Comparison of ENCODE assay signal across 1 cellular context in the genomic region with DNA sequence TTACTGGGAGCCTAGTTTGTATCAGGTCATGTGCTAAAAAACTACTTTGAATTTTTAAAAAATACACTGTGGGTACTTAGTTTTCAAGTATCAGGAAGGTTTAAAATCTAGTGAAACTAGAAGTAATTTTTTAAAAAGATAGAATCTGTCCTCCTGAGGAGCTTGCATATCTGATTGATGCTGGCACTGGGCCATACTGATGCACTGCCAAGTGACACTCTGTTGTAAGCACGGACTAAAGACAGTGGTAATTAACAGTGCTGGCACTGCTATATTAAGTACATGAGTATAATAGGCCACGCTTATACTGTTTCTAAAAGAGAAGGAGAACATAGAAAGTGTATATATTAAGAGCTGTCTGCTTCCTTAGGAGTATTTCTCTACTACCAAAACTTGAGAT.
TF ChIP-seq lines count a peak whose summit lies in the region.

No MANE protein-coding gene starts in this region.

TF ChIP-seq in HepG2, 621 proteins besides CTCF, POLR2A, EP300 and RAD21:
- TF ChIP-seq, protein P1, sequence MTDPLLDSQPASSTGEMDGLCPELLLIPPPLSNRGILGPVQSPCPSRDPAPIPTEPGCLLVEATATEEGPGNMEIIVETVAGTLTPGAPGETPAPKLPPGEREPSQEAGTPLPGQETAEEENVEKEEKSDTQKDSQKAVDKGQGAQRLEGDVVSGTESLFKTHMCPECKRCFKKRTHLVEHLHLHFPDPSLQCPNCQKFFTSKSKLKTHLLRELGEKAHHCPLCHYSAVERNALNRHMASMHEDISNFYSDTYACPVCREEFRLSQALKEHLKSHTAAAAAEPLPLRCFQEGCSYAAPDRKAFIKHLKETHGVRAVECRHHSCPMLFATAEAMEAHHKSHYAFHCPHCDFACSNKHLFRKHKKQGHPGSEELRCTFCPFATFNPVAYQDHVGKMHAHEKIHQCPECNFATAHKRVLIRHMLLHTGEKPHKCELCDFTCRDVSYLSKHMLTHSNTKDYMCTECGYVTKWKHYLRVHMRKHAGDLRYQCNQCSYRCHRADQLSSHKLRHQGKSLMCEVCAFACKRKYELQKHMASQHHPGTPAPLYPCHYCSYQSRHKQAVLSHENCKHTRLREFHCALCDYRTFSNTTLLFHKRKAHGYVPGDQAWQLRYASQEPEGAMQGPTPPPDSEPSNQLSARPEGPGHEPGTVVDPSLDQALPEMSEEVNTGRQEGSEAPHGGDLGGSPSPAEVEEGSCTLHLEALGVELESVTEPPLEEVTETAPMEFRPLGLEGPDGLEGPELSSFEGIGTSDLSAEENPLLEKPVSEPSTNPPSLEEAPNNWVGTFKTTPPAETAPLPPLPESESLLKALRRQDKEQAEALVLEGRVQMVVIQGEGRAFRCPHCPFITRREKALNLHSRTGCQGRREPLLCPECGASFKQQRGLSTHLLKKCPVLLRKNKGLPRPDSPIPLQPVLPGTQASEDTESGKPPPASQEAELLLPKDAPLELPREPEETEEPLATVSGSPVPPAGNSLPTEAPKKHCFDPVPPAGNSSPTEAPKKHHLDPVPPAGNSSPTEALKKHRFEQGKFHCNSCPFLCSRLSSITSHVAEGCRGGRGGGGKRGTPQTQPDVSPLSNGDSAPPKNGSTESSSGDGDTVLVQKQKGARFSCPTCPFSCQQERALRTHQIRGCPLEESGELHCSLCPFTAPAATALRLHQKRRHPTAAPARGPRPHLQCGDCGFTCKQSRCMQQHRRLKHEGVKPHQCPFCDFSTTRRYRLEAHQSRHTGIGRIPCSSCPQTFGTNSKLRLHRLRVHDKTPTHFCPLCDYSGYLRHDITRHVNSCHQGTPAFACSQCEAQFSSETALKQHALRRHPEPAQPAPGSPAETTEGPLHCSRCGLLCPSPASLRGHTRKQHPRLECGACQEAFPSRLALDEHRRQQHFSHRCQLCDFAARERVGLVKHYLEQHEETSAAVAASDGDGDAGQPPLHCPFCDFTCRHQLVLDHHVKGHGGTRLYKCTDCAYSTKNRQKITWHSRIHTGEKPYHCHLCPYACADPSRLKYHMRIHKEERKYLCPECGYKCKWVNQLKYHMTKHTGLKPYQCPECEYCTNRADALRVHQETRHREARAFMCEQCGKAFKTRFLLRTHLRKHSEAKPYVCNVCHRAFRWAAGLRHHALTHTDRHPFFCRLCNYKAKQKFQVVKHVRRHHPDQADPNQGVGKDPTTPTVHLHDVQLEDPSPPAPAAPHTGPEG (CRISPR knock-in tag; IDR thresholded peaks at IDR 0.05) = no peak
- no peak for TF ChIP-seq FOXK1 (CRISPR knock-in tag; IDR thresholded peaks at IDR 0.05; ENCODE audit: borderline replicate concordance, low read depth)
- no peak for TF ChIP-seq ZNF713 (CRISPR knock-in tag; IDR thresholded peaks at IDR 0.05)
- TF ChIP-seq, protein P2, sequence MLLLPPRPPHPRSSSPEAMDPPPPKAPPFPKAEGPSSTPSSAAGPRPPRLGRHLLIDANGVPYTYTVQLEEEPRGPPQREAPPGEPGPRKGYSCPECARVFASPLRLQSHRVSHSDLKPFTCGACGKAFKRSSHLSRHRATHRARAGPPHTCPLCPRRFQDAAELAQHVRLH (CRISPR knock-in tag; IDR thresholded peaks at IDR 0.05; ENCODE audit: borderline replicate concordance, low read depth) = no peak
- TF ChIP-seq, protein P3, sequence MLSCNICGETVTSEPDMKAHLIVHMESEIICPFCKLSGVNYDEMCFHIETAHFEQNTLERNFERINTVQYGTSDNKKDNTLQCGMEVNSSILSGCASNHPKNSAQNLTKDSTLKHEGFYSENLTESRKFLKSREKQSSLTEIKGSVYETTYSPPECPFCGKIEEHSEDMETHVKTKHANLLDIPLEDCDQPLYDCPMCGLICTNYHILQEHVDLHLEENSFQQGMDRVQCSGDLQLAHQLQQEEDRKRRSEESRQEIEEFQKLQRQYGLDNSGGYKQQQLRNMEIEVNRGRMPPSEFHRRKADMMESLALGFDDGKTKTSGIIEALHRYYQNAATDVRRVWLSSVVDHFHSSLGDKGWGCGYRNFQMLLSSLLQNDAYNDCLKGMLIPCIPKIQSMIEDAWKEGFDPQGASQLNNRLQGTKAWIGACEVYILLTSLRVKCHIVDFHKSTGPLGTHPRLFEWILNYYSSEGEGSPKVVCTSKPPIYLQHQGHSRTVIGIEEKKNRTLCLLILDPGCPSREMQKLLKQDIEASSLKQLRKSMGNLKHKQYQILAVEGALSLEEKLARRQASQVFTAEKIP (CRISPR knock-in tag; IDR thresholded peaks at IDR 0.05; ENCODE audit: borderline replicate concordance) = no peak
- no peak for TF ChIP-seq FOXO1 (CRISPR knock-in tag; IDR thresholded peaks at IDR 0.05)
- no peak for TF ChIP-seq SRSF9 (IDR thresholded peaks at IDR 0.05; ENCODE audit: borderline replicate concordance, insufficient read depth, low read depth, low read length, poor library complexity, severe bottlenecking)
- no peak for TF ChIP-seq ZSCAN29 (CRISPR knock-in tag; conservative IDR thresholded peaks at IDR 0.05)
- no peak for TF ChIP-seq FOXP1 (IDR thresholded peaks at IDR 0.05)
- TF ChIP-seq FOXP1 (CRISPR knock-in tag; IDR thresholded peaks at IDR 0.05) = no peak
- no peak for TF ChIP-seq RAD51 (IDR thresholded peaks at IDR 0.05; ENCODE audit: borderline replicate concordance)
- TF ChIP-seq ATF7 (IDR thresholded peaks at IDR 0.05) = no peak
- no peak for TF ChIP-seq ATF7 (CRISPR knock-in tag; IDR thresholded peaks at IDR 0.05)
- TF ChIP-seq, protein P4, sequence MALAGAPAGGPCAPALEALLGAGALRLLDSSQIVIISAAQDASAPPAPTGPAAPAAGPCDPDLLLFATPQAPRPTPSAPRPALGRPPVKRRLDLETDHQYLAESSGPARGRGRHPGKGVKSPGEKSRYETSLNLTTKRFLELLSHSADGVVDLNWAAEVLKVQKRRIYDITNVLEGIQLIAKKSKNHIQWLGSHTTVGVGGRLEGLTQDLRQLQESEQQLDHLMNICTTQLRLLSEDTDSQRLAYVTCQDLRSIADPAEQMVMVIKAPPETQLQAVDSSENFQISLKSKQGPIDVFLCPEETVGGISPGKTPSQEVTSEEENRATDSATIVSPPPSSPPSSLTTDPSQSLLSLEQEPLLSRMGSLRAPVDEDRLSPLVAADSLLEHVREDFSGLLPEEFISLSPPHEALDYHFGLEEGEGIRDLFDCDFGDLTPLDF (CRISPR knock-in tag; IDR thresholded peaks at IDR 0.05) = no peak
- no peak for TF ChIP-seq NFE2L2 (IDR thresholded peaks at IDR 0.05; ENCODE audit: low read length)
- TF ChIP-seq ZNF44 (CRISPR knock-in tag; IDR thresholded peaks at IDR 0.05) = no peak
- TF ChIP-seq, protein P5, sequence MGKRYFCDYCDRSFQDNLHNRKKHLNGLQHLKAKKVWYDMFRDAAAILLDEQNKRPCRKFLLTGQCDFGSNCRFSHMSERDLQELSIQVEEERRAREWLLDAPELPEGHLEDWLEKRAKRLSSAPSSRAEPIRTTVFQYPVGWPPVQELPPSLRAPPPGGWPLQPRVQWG (CRISPR knock-in tag; IDR thresholded peaks at IDR 0.05; ENCODE audit: borderline replicate concordance, low read depth) = no peak
- TF ChIP-seq ZNF235 (CRISPR knock-in tag; IDR thresholded peaks at IDR 0.05; ENCODE audit: borderline replicate concordance) = no peak
- TF ChIP-seq CBFB (CRISPR knock-in tag; IDR thresholded peaks at IDR 0.05) = no peak
